In the genomic region with DNA sequence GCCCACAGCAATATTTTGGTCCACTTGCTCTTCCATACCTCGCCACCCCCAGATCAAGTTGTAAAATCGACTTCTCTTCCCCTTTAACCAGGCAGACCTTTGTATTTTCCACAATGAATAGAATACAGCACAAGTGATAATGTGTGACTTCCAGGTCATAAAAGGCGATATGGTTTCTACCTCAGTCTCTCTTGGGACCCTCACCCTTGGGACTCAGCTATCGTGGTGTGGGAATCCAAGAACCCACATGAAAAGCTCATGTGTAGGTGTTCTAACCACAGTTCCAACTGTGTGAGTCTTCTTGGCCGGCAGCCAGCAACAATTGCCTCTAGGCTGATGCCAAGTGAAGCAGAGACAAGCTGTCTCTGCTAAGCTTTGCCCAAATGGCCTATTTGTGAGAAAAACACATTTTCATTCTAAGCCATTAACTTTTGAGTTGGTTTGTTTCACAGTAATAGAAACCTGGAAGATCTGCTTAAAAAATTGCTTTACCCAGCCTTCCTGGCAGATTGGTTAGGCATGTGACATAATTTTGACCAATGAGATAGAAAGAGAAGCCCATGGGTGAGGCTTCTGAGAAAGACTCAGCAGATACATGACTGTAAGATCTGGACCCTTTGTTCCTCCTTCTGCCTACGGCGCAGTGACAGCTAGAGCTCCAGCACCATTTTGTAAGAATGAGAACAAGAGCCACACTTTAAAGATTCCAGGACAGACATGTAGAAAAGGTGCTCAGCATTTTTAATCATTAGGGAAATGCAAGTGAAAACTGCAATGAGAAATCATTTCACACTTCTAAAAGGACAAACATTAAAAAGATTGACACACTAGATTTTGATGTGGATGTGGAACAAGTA, we compare ENCODE assay signal across 8 cellular contexts. TPM values are rescaled to one million over a fixed set of nuclear protein-coding genes. Genes with fewer than 3 reads are reported as not detected.
DNase-seq lines count a peak whose midpoint lies in the region; ATAC-seq and TF ChIP-seq lines count a peak whose summit lies in the region.

No MANE protein-coding gene starts in this region.

- H3K4me3 ChIP-seq in HEK293 (ENCODE audit: low read depth, low read length) (no peak overlapping the region), NB4 (ENCODE audit: low read depth, low read length) (no peak overlapping the region), esophagus muscularis mucosa (no peak overlapping the region)
- no peak overlapping the region for H3K4me3 ChIP-seq in effector memory CD4-positive, alpha-beta T cell (ENCODE audit: insufficient read depth, low read depth, low read length, poor library complexity, severe bottlenecking)

- no peaks in the 10 kb centered on the region for H3K36me3 ChIP-seq in HEK293 (ENCODE audit: control insufficient read depth in 2 of 2, insufficient read depth in 1 of 2, low read length in 2 of 2)
- no peaks in the 10 kb centered on the region for H3K36me3 ChIP-seq in effector memory CD4-positive, alpha-beta T cell (ENCODE audit: control insufficient read depth, insufficient read depth, low read length)
- no peaks in the 10 kb centered on the region for H3K36me3 ChIP-seq in esophagus muscularis mucosa

- peak; percentile 91 for ATAC-seq in GM18502 (IDR thresholded peaks at IDR 0.05; ENCODE audit: poor library complexity, unreplicated experiment)
- ATAC-seq in omental fat pad (ENCODE audit: low FRiP score) = no peak

- peaks cover 15% of the 10 kb centered on the region; the same call in 1 of the 2 replicates for H3K4me1 ChIP-seq in HEK293 (ENCODE audit: control insufficient read depth, insufficient read depth, low read length)
- peaks cover 11% of the 10 kb centered on the region for H3K4me1 ChIP-seq in effector memory CD4-positive, alpha-beta T cell (ENCODE audit: control insufficient read depth, insufficient read depth, low read length, poor library complexity, severe bottlenecking)
- H3K4me1 ChIP-seq in esophagus muscularis mucosa = peaks cover 0 to 5% (median 0%) of the 10 kb centered on the region in 4 donors

- peak overlapping the region; percentile 66 for H3K27ac ChIP-seq in HEK293 (ENCODE audit: extremely low read depth, low read depth, low read length)
- no peak overlapping the region for H3K27ac ChIP-seq in effector memory CD4-positive, alpha-beta T cell (ENCODE audit: insufficient read depth, low read length, poor library complexity, severe bottlenecking)
- H3K27ac ChIP-seq in esophagus muscularis mucosa (replicated peaks in 1 of 4) = no peak overlapping the region

- TF ChIP-seq POLR2A in NB4 (IDR thresholded peaks at IDR 0.05; ENCODE audit: extremely low read depth, insufficient read length) (no peak), esophagus muscularis mucosa (IDR thresholded peaks at IDR 0.05; ENCODE audit: low read depth) (no peak)

- no peak for TF ChIP-seq EP300 in esophagus muscularis mucosa (IDR thresholded peaks at IDR 0.05)

- TF ChIP-seq CTCF in HEK293 (tag by site-specific recombination; IDR thresholded peaks at IDR 0.05) = no peak
- no peak for TF ChIP-seq CTCF in NB4 (IDR thresholded peaks at IDR 0.05; ENCODE audit: low read depth, low read length)
- TF ChIP-seq CTCF in omental fat pad (IDR thresholded peaks at IDR 0.05) = no peak
- no peak for TF ChIP-seq CTCF in esophagus muscularis mucosa (IDR thresholded peaks at IDR 0.05)

- intact Hi-C loops in esophagus muscularis mucosa (cut with DNase I) = no loop called here

- POLR2A ChIA-PET in HEK293 (lab: Yijun Ruan, JAX) = interaction anchor here (0.7 to 2.0 kb wide), 4 partner anchors 18 to 44 kb away, joined by 3 to 15 read pairs (median 6); a partner anchor contains a TSS

- CTCF ChIA-PET in HEK293 (lab: Yijun Ruan, JAX) = interaction anchor here (0.6 to 5.5 kb wide), 4 partner anchors 12 to 32 kb away, joined by 3 to 29 read pairs (median 3); a partner anchor contains a TSS

- H3K9me3 ChIP-seq in HEK293 (ENCODE audit: control insufficient read depth, insufficient read depth, low read depth, low read length) (no peaks in the 10 kb centered on the region), esophagus muscularis mucosa (no peaks in the 10 kb centered on the region)
- no peaks in the 10 kb centered on the region for H3K9me3 ChIP-seq in effector memory CD4-positive, alpha-beta T cell (ENCODE audit: control insufficient read depth, low read length)

- WGBS in esophagus muscularis mucosa = 75% methylated on average over 7 of the region's 7 CpGs

- H3K27me3 ChIP-seq in effector memory CD4-positive, alpha-beta T cell (replicated peaks; ENCODE audit: control insufficient read depth, insufficient read depth, low read length, poor library complexity, severe bottlenecking) = no peaks in the 10 kb centered on the region
- H3K27me3 ChIP-seq in esophagus muscularis mucosa = no peaks in the 10 kb centered on the region

- DNase-seq in NB4 (ENCODE audit: low read depth) (peak; percentile 60), omental fat pad (ENCODE audit: low spot score) (no peak), esophagus muscularis mucosa (ENCODE audit: extremely low spot score) (no peak)
- DNase-seq in activated CD4-positive, alpha-beta T cell treated with anti-CD3 and anti-CD28 coated beads, Interleukin-2, amount 50 U/mL, for 1 hour = peak; percentile 84
- peak; percentile 47 to 60 (median 58) for DNase-seq in effector memory CD4-positive, alpha-beta T cell
- peak; percentile 55 to 62 (median 56) for DNase-seq in stimulated activated CD4-positive, alpha-beta T cell treated with anti-CD3 and anti-CD28 coated beads, Interleukin-12 subunit alpha, Interleukin-12 subunit beta, amount 100 ng/mL, for 48 hours (ENCODE audit: low read depth in 2 of 3, low spot score in 1 of 3)

TF ChIP-seq in HEK293, 187 proteins besides CTCF, POLR2A, EP300 and RAD21 (continues in another document):
- TF ChIP-seq, protein P1, sequence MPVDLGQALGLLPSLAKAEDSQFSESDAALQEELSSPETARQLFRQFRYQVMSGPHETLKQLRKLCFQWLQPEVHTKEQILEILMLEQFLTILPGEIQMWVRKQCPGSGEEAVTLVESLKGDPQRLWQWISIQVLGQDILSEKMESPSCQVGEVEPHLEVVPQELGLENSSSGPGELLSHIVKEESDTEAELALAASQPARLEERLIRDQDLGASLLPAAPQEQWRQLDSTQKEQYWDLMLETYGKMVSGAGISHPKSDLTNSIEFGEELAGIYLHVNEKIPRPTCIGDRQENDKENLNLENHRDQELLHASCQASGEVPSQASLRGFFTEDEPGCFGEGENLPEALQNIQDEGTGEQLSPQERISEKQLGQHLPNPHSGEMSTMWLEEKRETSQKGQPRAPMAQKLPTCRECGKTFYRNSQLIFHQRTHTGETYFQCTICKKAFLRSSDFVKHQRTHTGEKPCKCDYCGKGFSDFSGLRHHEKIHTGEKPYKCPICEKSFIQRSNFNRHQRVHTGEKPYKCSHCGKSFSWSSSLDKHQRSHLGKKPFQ (tag by site-specific recombination; IDR thresholded peaks at IDR 0.05) = peak; percentile 34; the same call in 1 of the 2 replicates
- TF ChIP-seq ZNF549 (tag by site-specific recombination; IDR thresholded peaks at IDR 0.05) (no peak), ZNF214 (tag by site-specific recombination; IDR thresholded peaks at IDR 0.05; ENCODE audit: borderline replicate concordance) (peak; percentile 29; the same call in 1 of the 2 replicates), ZNF292 (tag by site-specific recombination; IDR thresholded peaks at IDR 0.05; ENCODE audit: borderline replicate concordance, low read depth) (no peak), ZSCAN30 (tag by site-specific recombination; IDR thresholded peaks at IDR 0.05) (peak; percentile 43; the same call in 1 of the 2 replicates), HOXA7 (CRISPR knock-in tag; IDR thresholded peaks at IDR 0.05; ENCODE audit: borderline replicate concordance) (no peak)
- TF ChIP-seq, protein P2, sequence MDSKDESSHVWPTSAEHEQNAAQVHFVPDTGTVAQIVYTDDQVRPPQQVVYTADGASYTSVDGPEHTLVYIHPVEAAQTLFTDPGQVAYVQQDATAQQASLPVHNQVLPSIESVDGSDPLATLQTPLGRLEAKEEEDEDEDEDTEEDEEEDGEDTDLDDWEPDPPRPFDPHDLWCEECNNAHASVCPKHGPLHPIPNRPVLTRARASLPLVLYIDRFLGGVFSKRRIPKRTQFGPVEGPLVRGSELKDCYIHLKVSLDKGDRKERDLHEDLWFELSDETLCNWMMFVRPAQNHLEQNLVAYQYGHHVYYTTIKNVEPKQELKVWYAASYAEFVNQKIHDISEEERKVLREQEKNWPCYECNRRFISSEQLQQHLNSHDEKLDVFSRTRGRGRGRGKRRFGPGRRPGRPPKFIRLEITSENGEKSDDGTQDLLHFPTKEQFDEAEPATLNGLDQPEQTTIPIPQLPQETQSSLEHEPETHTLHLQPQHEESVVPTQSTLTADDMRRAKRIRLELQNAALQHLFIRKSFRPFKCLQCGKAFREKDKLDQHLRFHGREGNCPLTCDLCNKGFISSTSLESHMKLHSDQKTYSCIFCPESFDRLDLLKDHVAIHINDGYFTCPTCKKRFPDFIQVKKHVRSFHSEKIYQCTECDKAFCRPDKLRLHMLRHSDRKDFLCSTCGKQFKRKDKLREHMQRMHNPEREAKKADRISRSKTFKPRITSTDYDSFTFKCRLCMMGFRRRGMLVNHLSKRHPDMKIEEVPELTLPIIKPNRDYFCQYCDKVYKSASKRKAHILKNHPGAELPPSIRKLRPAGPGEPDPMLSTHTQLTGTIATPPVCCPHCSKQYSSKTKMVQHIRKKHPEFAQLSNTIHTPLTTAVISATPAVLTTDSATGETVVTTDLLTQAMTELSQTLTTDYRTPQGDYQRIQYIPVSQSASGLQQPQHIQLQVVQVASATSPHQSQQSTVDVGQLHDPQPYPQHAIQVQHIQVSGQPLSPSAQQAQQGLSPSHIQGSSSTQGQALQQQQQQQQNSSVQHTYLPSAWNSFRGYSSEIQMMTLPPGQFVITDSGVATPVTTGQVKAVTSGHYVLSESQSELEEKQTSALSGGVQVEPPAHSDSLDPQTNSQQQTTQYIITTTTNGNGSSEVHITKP (tag by site-specific recombination; IDR thresholded peaks at IDR 0.05) = peak; percentile 84
- TF ChIP-seq, protein P3, sequence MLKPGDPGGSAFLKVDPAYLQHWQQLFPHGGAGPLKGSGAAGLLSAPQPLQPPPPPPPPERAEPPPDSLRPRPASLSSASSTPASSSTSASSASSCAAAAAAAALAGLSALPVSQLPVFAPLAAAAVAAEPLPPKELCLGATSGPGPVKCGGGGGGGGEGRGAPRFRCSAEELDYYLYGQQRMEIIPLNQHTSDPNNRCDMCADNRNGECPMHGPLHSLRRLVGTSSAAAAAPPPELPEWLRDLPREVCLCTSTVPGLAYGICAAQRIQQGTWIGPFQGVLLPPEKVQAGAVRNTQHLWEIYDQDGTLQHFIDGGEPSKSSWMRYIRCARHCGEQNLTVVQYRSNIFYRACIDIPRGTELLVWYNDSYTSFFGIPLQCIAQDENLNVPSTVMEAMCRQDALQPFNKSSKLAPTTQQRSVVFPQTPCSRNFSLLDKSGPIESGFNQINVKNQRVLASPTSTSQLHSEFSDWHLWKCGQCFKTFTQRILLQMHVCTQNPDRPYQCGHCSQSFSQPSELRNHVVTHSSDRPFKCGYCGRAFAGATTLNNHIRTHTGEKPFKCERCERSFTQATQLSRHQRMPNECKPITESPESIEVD (tag by site-specific recombination; IDR thresholded peaks at IDR 0.05) = peak; percentile 85

RNA-seq across cellular contexts. Expression of a gene that starts 18.3 kb away (rescaled TPM):
- 10 to 100 TPM in 2 of 4 donors, 1 to 10 TPM in 2; 4.8 to 17.8 (median 12.1) TPM for total RNA-seq in omental fat pad
- 10 to 100 TPM; 14.1 to 30.7 (median 18.0) TPM for total RNA-seq in esophagus muscularis mucosa

RNA-seq across cellular contexts. Expression of a gene that starts 43.5 kb away (rescaled TPM):
- total RNA-seq in omental fat pad (10 to 100 TPM; 19.1 to 57.4 (median 30.9) TPM), esophagus muscularis mucosa (10 to 100 TPM; 17.6 to 27.2 (median 20.1) TPM)

Comparison
In these comparisons a context has a peak if more than half of its experiments do, and no peak if none do; other contexts are left out.
1. DNase-seq: peak in NB4 (single experiment), activated CD4-positive, alpha-beta T cell treated with anti-CD3 and anti-CD28 coated beads, Interleukin-2, amount 50 U/mL, for 1 hour (single experiment), effector memory CD4-positive, alpha-beta T cell (3 of 3) and stimulated activated CD4-positive, alpha-beta T cell treated with anti-CD3 and anti-CD28 coated beads, Interleukin-12 subunit alpha, Interleukin-12 subunit beta, amount 100 ng/mL, for 48 hours (3 of 3); none in omental fat pad (single experiment) and esophagus muscularis mucosa (single experiment).